ENCODE assay signal across 1 cellular context in the genomic region with DNA sequence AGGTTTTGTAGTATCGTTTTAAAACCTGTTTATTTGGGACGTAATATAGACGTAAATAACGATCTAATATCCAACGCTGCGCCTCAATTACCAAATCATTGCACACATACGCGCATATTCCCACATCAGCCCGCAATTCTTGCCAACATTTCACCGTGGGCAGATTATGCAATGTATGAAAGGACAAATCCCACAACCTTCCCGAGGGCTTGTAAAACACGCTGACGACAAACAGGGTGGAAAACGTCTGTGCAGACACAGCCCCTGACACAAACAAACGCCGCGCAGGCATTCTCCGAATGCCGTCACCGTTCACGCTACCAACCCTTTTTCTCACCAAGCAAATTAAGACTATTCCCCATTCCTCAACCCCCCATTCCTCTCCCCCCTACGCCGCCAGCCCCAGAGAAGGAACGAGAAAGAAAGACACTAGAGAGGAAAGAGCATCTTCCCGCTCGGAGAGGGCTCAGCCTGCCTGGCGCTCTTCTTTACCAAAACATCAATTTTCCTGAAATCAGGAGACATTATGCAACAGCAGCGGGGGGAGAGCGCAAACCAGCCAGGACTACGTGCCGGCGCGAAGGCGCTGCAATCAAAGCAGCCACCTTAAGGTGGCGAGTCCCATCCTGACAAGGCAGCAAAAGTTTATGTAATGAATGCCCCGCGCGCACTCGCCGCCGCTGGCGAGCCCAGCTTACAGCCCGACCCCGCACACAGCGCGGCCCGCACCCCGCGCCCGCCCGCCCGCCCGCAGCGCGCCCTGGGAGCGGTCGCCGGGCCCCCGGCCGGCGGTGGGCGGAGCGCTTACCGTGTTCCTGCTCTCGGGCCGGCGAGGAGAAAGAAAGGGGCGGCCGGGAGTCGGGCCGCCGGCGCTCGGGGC.
TF ChIP-seq lines count a peak whose summit lies in the region.

No MANE protein-coding gene starts in this region.

TF ChIP-seq in K562, 482 proteins besides CTCF, POLR2A, EP300 and RAD21 (continued from another document):
- TF ChIP-seq FOXK1 (CRISPR knock-in tag; IDR thresholded peaks at IDR 0.05; ENCODE audit: borderline replicate concordance): 0 out of 2 replicates have a peak, but pooled peaks have one; percentile 49
- TF ChIP-seq CREBBP (IDR thresholded peaks at IDR 0.05; ENCODE audit: low read depth, low read length): no peak
- no peak for TF ChIP-seq FOXA1 (IDR thresholded peaks at IDR 0.05; ENCODE audit: borderline replicate concordance)
- no peak for TF ChIP-seq SLC30A9 (CRISPR knock-in tag; IDR thresholded peaks at IDR 0.05)
- TF ChIP-seq PTBP1 (IDR thresholded peaks at IDR 0.05; ENCODE audit: low read depth, low read length): no peak
- TF ChIP-seq TBL1XR1 (IDR thresholded peaks at IDR 0.05; ENCODE audit: low read length in 2 of 2): no peak; a peak in 1 of 4 replicates
- no peak for TF ChIP-seq FOSL1 (tag; conservative IDR thresholded peaks at IDR 0.05)
- TF ChIP-seq HDAC2 (IDR thresholded peaks at IDR 0.05): 0 out of 2 replicates have a peak, but pooled peaks have one; percentile 54
- no peak for TF ChIP-seq CBX3 (IDR thresholded peaks at IDR 0.05; ENCODE audit: borderline replicate concordance in 1 of 2, low read length in 2 of 2)
- no peak for TF ChIP-seq FOXM1 (IDR thresholded peaks at IDR 0.05; ENCODE audit: low read depth)
- no peak for TF ChIP-seq FOXM1 (CRISPR knock-in tag; IDR thresholded peaks at IDR 0.05; ENCODE audit: low read depth)
- TF ChIP-seq SMARCA4 (IDR thresholded peaks at IDR 0.05): peak; percentile 41; the same call in 1 of the 2 replicates
- no peak for TF ChIP-seq ZNF785 (CRISPR knock-in tag; IDR thresholded peaks at IDR 0.05)
- TF ChIP-seq, protein P1, sequence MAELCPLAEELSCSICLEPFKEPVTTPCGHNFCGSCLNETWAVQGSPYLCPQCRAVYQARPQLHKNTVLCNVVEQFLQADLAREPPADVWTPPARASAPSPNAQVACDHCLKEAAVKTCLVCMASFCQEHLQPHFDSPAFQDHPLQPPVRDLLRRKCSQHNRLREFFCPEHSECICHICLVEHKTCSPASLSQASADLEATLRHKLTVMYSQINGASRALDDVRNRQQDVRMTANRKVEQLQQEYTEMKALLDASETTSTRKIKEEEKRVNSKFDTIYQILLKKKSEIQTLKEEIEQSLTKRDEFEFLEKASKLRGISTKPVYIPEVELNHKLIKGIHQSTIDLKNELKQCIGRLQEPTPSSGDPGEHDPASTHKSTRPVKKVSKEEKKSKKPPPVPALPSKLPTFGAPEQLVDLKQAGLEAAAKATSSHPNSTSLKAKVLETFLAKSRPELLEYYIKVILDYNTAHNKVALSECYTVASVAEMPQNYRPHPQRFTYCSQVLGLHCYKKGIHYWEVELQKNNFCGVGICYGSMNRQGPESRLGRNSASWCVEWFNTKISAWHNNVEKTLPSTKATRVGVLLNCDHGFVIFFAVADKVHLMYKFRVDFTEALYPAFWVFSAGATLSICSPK (IDR thresholded peaks at IDR 0.05; ENCODE audit: borderline replicate concordance): no peak
- TF ChIP-seq TCF3 (CRISPR knock-in tag; IDR thresholded peaks at IDR 0.05): no peak
TF ChIP-seq in K562: peak in this region for 42.
